31 cellular contexts compared by ENCODE assay signal in genomic region chr7:30378275-30378674, GRCh38.
"Had no signal": no experiment of that assay in that cellular context is flagged by ENCODE, and none has a peak within 500 bp of the region (broad histone marks: within the 10 kb centered on the region; RNA-seq: fewer than 3 reads in every experiment).

No MANE protein-coding gene starts in this region.

- H3K27me3 ChIP-seq: pancreas, sigmoid colon, tibial nerve, vagina had no signal

- H3K4me3 ChIP-seq: lower lobe of right lung, pancreas, prostate gland, sigmoid colon, smooth muscle cell, tibial nerve, vagina had no signal

- H3K4me1 ChIP-seq: lower lobe of right lung, pancreas, prostate gland, tibial nerve, vagina had no signal

- ATAC-seq: left colon; left ventricle myocardium superior; naive thymus-derived CD8-positive, alpha-beta T cell; pancreas; right cardiac atrium; stimulated activated memory B cell treated with anti-CD40 and anti-IgM and Interleukin-4, amounts not matched to agents 10 μg/mL and 1 μg/mL and 100 μg/mL, for 72 hours; stimulated activated naive CD8-positive, alpha-beta T cell treated with anti-CD3 and anti-CD28 coated beads, Interleukin-15, amount 100 ng/mL, for 72 hours had no signal

- DNase-seq: hippocampal formation; immature natural killer cell; kidney; left colon; left ventricle myocardium superior; lower lobe of right lung; mammary epithelial cell; mesenchymal stem cell; naive thymus-derived CD8-positive, alpha-beta T cell; nucleus accumbens; pancreas; posterior cingulate gyrus; retina; right cardiac atrium; sigmoid colon; stimulated activated CD4-positive, alpha-beta T cell treated with anti-CD3 and anti-CD28 coated beads, Interleukin-1b, Interleukin-23, amount 100 ng/mL, for 48 hours; stimulated activated CD4-positive, alpha-beta T cell treated with anti-CD3 and anti-CD28 coated beads, Interleukin-2, amount 100 ng/mL, for 48 hours; stimulated activated CD4-positive, alpha-beta T cell treated with anti-CD3 and anti-CD28 coated beads, Interleukin-4, amount 100 ng/mL, for 4 hours; stimulated activated CD8-positive, alpha-beta memory T cell treated with anti-CD3 and anti-CD28 coated beads, Interleukin-4, amount 100 ng/mL, for 48 hours; stimulated activated naive CD4-positive, alpha-beta T cell treated with Interleukin-2 at 50 U/mL for 16 hours; stimulated activated naive CD8-positive, alpha-beta T cell treated with anti-CD3 and anti-CD28 coated beads, Interleukin-15, amount 100 ng/mL, for 72 hours; substantia nigra had no signal

- H3K36me3 Mint-ChIP-seq: immature natural killer cell; stimulated activated memory B cell treated with anti-CD40 and anti-IgM and Interleukin-4, amounts not matched to agents 10 μg/mL and 1 μg/mL and 100 μg/mL, for 72 hours; type B pancreatic cell had no signal

- H3K27ac ChIP-seq: lower lobe of right lung, pancreas, prostate gland, sigmoid colon, tibial nerve, vagina had no signal

- FAIRE-seq: islet of Langerhans, kidney, pancreas had no signal

- H3K4me3 Mint-ChIP-seq: immature natural killer cell; naive thymus-derived CD8-positive, alpha-beta T cell; nephron; neural crest cell; stimulated activated memory B cell treated with anti-CD40 and anti-IgM and Interleukin-4, amounts not matched to agents 10 μg/mL and 1 μg/mL and 100 μg/mL, for 72 hours; stimulated activated naive CD8-positive, alpha-beta T cell treated with anti-CD3 and anti-CD28 coated beads, Interleukin-15, amount 100 ng/mL, for 72 hours; type B pancreatic cell had no signal

- H3K27ac Mint-ChIP-seq: naive thymus-derived CD8-positive, alpha-beta T cell; nephron; stimulated activated memory B cell treated with anti-CD40 and anti-IgM and Interleukin-4, amounts not matched to agents 10 μg/mL and 1 μg/mL and 100 μg/mL, for 72 hours; stimulated activated naive CD8-positive, alpha-beta T cell treated with anti-CD3 and anti-CD28 coated beads, Interleukin-15, amount 100 ng/mL, for 72 hours; type B pancreatic cell had no signal

- H3K27me3 Mint-ChIP-seq: naive thymus-derived CD8-positive, alpha-beta T cell; stimulated activated memory B cell treated with anti-CD40 and anti-IgM and Interleukin-4, amounts not matched to agents 10 μg/mL and 1 μg/mL and 100 μg/mL, for 72 hours; stimulated activated naive CD8-positive, alpha-beta T cell treated with anti-CD3 and anti-CD28 coated beads, Interleukin-15, amount 100 ng/mL, for 72 hours; type B pancreatic cell had no signal

- H3K9me3 ChIP-seq: pancreas, prostate gland, sigmoid colon, vagina had no signal

- H3K36me3 ChIP-seq: lower lobe of right lung, pancreas, prostate gland, sigmoid colon, tibial nerve, vagina had no signal

- H3K4me2 ChIP-seq: smooth muscle cell had no signal

- H3K4me1 Mint-ChIP-seq: nephron; neural crest cell; stimulated activated memory B cell treated with anti-CD40 and anti-IgM and Interleukin-4, amounts not matched to agents 10 μg/mL and 1 μg/mL and 100 μg/mL, for 72 hours; stimulated activated naive CD8-positive, alpha-beta T cell treated with anti-CD3 and anti-CD28 coated beads, Interleukin-15, amount 100 ng/mL, for 72 hours had no signal
